In the genomic region with DNA sequence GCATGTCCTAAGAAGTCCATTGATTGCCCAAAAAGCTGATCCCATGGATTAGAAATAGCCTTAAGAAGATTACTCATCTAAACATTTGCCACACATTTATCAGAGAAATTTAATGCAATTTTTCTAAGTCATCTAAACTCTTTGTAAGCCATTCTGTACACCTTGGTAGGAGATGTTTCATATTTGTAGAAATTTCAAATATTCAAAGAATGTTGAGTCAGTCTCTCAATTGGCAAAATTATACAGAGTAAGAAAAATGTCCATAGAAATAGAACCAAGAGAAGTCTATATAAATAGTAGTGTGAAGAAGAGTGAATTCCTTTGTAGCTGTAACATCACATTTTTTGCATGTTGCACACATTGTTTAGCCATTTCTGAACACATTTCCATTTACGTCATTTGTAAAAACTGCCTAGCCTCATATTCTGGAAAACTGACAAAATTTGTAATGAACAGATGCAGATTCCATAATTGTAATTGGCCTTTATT, we compare ENCODE assay signal across 1 cellular context.
TF ChIP-seq lines count a peak whose summit lies in the region.

No MANE protein-coding gene starts in this region.

TF ChIP-seq in HCT116, 20 proteins besides CTCF, POLR2A, EP300 and RAD21 (continued from another document):
- TF ChIP-seq, protein P1, sequence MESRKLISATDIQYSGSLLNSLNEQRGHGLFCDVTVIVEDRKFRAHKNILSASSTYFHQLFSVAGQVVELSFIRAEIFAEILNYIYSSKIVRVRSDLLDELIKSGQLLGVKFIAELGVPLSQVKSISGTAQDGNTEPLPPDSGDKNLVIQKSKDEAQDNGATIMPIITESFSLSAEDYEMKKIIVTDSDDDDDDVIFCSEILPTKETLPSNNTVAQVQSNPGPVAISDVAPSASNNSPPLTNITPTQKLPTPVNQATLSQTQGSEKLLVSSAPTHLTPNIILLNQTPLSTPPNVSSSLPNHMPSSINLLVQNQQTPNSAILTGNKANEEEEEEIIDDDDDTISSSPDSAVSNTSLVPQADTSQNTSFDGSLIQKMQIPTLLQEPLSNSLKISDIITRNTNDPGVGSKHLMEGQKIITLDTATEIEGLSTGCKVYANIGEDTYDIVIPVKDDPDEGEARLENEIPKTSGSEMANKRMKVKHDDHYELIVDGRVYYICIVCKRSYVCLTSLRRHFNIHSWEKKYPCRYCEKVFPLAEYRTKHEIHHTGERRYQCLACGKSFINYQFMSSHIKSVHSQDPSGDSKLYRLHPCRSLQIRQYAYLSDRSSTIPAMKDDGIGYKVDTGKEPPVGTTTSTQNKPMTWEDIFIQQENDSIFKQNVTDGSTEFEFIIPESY (IDR thresholded peaks at IDR 0.05; ENCODE audit: extremely low read depth, insufficient replicate concordance, low read length), result no peak
- TF ChIP-seq YY1 (IDR thresholded peaks at IDR 0.05; ENCODE audit: extremely low read depth, insufficient replicate concordance, low read depth, low read length), result no peak
- TF ChIP-seq JUND (IDR thresholded peaks at IDR 0.05), result no peak
- no peak for TF ChIP-seq EGR1 (IDR thresholded peaks at IDR 0.05; ENCODE audit: low read depth)
- no peak for TF ChIP-seq CEBPB (IDR thresholded peaks at IDR 0.05; ENCODE audit: low read depth)
- no peak for TF ChIP-seq ELF1 (IDR thresholded peaks at IDR 0.05; ENCODE audit: borderline replicate concordance, low read depth)
